20 cellular contexts compared by ENCODE assay signal in the genomic region with DNA sequence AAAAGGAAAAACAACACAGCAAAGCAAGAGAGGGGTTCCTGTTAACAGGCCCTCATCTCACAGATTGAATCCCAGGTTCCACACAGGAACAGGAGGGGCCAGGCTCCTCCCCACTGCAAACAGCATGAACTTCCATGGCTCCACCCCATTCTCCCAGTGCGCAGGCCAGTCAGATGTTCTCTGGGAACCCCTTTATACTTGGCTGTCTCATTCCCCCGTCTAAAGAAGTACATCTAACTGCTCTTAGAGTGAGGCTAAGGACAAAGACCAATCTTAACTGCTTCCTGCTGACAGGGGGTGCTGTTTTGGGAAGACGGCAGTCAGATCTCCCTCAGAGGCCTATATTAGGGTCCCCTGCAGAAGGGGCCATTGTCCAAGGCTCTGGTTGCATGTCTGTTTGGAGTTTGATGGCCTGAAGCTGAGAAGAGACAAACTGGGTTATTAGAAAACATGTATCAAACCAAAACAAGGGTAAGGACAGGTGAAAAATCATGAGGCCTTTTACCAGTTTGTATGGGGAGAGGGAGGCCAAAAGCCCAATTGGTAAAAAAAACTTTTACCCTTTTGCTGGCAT. TPM values are rescaled to one million over a fixed set of nuclear protein-coding genes. Genes with fewer than 3 reads are reported as not detected.
DNase-seq lines count a peak whose midpoint lies in the region; ATAC-seq and TF ChIP-seq lines count a peak whose summit lies in the region.
"Had no signal": no experiment of that assay in that cellular context is flagged by ENCODE, and none has a peak within 500 bp of the region (broad histone marks: within the 10 kb centered on the region; RNA-seq: fewer than 3 reads in every experiment).

No MANE protein-coding gene starts in this region.

- TF ChIP-seq EP300 in sigmoid colon (IDR thresholded peaks at IDR 0.05): no peak

- DNase-seq in right cardiac atrium (no peak), left ventricle myocardium inferior (no peak), WERI-Rb-1 (no peak), sigmoid colon (peak; percentile 15), NCI-H748 (lab: John Stamatoyannopoulos, UW; ENCODE audit: unreplicated experiment) (no peak), NCI-H345 treated with DMSO at 0.1 percent for 48 hours (lab: John Stamatoyannopoulos, UW; ENCODE audit: unreplicated experiment) (no peak)
- DNase-seq: activated CD4-positive, alpha-beta T cell treated with anti-CD3 and anti-CD28 coated beads, Interleukin-2, amount 10 ng/mL, durations not matched to agents 24 days and 14 days; activated naive CD8-positive, alpha-beta T cell treated with anti-CD3 and anti-CD28 coated beads, Interleukin-2, amount 10 ng/mL, durations not matched to agents 7 days and 5 days; left cardiac atrium; mesenchymal stem cell; naive B cell; NCI-H1092 treated with DMSO at 0.1 percent for 48 hours; NCI-H2029; NCI-H345; SJCRH30; uterus had no signal

- H3K9ac ChIP-seq in iPS-20b (ENCODE audit: low read depth, low read length): peak overlapping the region; percentile 50; the same call in 1 of the 2 replicates

- 56% methylated on average over 3 of the region's 3 CpGs for WGBS in right cardiac atrium
- WGBS in sigmoid colon, 2 donors: 54 to 76% methylated on average over 3 of the region's 3 CpGs

- H3K9me3 ChIP-seq in right cardiac atrium (ENCODE audit: control insufficient read depth, low read length): no peaks in the 10 kb centered on the region
- no peaks in the 10 kb centered on the region for H3K9me3 ChIP-seq in left ventricle myocardium inferior (replicated peaks)
- no peaks in the 10 kb centered on the region for H3K9me3 ChIP-seq in WERI-Rb-1 (ENCODE audit: severe bottlenecking)
- H3K9me3 ChIP-seq in iPS-20b (ENCODE audit: insufficient read depth, low read depth, low read length): no peaks in the 10 kb centered on the region
- no peaks in the 10 kb centered on the region for H3K9me3 ChIP-seq in sigmoid colon
- H3K9me3 ChIP-seq: pancreas, uterus had no signal

- TF ChIP-seq POLR2A in sigmoid colon (IDR thresholded peaks at IDR 0.05): no peak

- intact Hi-C loops in right cardiac atrium (cut with DNase I): loop anchor here (5.0 to 10.0 kb wide), 4 partner anchors 56 to 219 kb away; no protein-coding TSS in a partner anchor
- intact Hi-C loops in left ventricle myocardium inferior (cut with micrococcal nuclease): loop anchor here (10.0 kb wide), 1 partner anchor 209 kb away; no protein-coding TSS in a partner anchor
- intact Hi-C loops in sigmoid colon (cut with DNase I): no loop called here

- no peak overlapping the region for H3K4me3 ChIP-seq in right cardiac atrium (ENCODE audit: low read length)
- H3K4me3 ChIP-seq in left ventricle myocardium inferior: no peak overlapping the region
- H3K4me3 ChIP-seq in WERI-Rb-1 (ENCODE audit: low read depth, low read length): no peak overlapping the region
- no peak overlapping the region for H3K4me3 ChIP-seq in iPS-20b (ENCODE audit: low read length)
- H3K4me3 ChIP-seq in sigmoid colon: no peak overlapping the region
- H3K4me3 ChIP-seq: pancreas, SJCRH30, uterus had no signal

- no peaks in the 10 kb centered on the region for H3K27me3 ChIP-seq in right cardiac atrium (ENCODE audit: control insufficient read depth, insufficient read depth)
- H3K27me3 ChIP-seq in left ventricle myocardium inferior (ENCODE audit: low read depth): no peaks in the 10 kb centered on the region
- no peaks in the 10 kb centered on the region for H3K27me3 ChIP-seq in WERI-Rb-1 (ENCODE audit: insufficient read depth, low read depth, severe bottlenecking)
- H3K27me3 ChIP-seq in iPS-20b (ENCODE audit: insufficient read depth, low read length): no peaks in the 10 kb centered on the region
- no peaks in the 10 kb centered on the region for H3K27me3 ChIP-seq in sigmoid colon
- H3K27me3 ChIP-seq: pancreas, SJCRH30, uterus had no signal

- peaks cover 12% of the 10 kb centered on the region for H3K36me3 ChIP-seq in left ventricle myocardium inferior
- peaks cover 35% of the 10 kb centered on the region for H3K36me3 ChIP-seq in WERI-Rb-1
- H3K36me3 ChIP-seq in iPS-20b (ENCODE audit: insufficient read depth, low read depth, low read length): peaks cover 26% of the 10 kb centered on the region
- H3K36me3 ChIP-seq in sigmoid colon: peaks cover 0 to 17% (median 5%) of the 10 kb centered on the region in 4 donors
- H3K36me3 ChIP-seq: uterus had no signal

- TF ChIP-seq CTCF in left ventricle myocardium inferior (IDR thresholded peaks at IDR 0.05; ENCODE audit: borderline replicate concordance) (no peak), WERI-Rb-1 (IDR thresholded peaks at IDR 0.05; ENCODE audit: low read depth, low read length) (peak; percentile 8; the same call in 1 of the 2 replicates), sigmoid colon (IDR thresholded peaks at IDR 0.05) (no peak)

- no peak overlapping the region for H3K27ac ChIP-seq in right cardiac atrium (ENCODE audit: low read length)
- H3K27ac ChIP-seq in left ventricle myocardium inferior (replicated peaks): no peak overlapping the region
- no peak overlapping the region for H3K27ac ChIP-seq in WERI-Rb-1
- peak overlapping the region; percentile 53 for H3K27ac ChIP-seq in iPS-20b (ENCODE audit: low read length)
- H3K27ac ChIP-seq in sigmoid colon: no peak overlapping the region
- H3K27ac ChIP-seq: pancreas, SJCRH30, uterus had no signal

- peak; percentile 22 to 46 for ATAC-seq in right cardiac atrium
- no peak for ATAC-seq in HG02763 (IDR thresholded peaks at IDR 0.05; ENCODE audit: unreplicated experiment)
- ATAC-seq: left cardiac atrium, pancreas had no signal

- H3K4me1 ChIP-seq in right cardiac atrium (ENCODE audit: control insufficient read depth, insufficient read depth, low read length) (no peaks in the 10 kb centered on the region), left ventricle myocardium inferior (no peaks in the 10 kb centered on the region), iPS-20b (ENCODE audit: insufficient read depth, low read length) (peaks cover 16% of the 10 kb centered on the region; the same call in 1 of the 2 replicates), sigmoid colon (no peaks in the 10 kb centered on the region)
- H3K4me1 ChIP-seq: pancreas, SJCRH30, uterus had no signal

RNA-seq across cellular contexts. Expression of a gene that starts 10.5 kb away (rescaled TPM):
- total RNA-seq in right cardiac atrium: 10 to 100 TPM; 43.7 to 49.4 (median 48.1) TPM
- 89.8 TPM for polyA plus RNA-seq in right cardiac atrium
- 34.5 TPM for total RNA-seq in left ventricle myocardium inferior
- 10 to 100 TPM; 64.8 to 80.3 (median 75.4) TPM for total RNA-seq in sigmoid colon
- polyA plus RNA-seq in sigmoid colon: 100 to 1,000 TPM in 2 of 3 donors, 10 to 100 TPM in 1; 76.8 to 159 (median 133) TPM

RNA-seq across cellular contexts. Expression of a gene that starts 22.7 kb away (rescaled TPM):
- total RNA-seq in right cardiac atrium (100 to 1,000 TPM in 1 of 4 donors, 10 to 100 TPM in 3; 67.3 to 106 (median 90.7) TPM), left ventricle myocardium inferior (45.4 TPM), sigmoid colon (10 to 100 TPM; 39.6 to 64.2 (median 55.1) TPM)
- polyA plus RNA-seq in right cardiac atrium (75.0 TPM), sigmoid colon (100 to 1,000 TPM; 175 to 234 (median 217) TPM)

RNA-seq across cellular contexts. Expression of a gene that starts 50.5 kb away (rescaled TPM):
- total RNA-seq in right cardiac atrium (1 to 10 TPM in 3 of 4 donors, under 1 TPM in 1; 0.42 to 1.8 (median 1.1) TPM), left ventricle myocardium inferior (1.2 TPM), sigmoid colon (1 to 10 TPM in 3 of 4 donors, under 1 TPM in 1; 0.82 to 2.6 (median 2.0) TPM)
- polyA plus RNA-seq in right cardiac atrium (0.93 TPM), sigmoid colon (1 to 10 TPM in 2 of 3 donors, under 1 TPM in 1; 0.92 to 2.3 (median 1.2) TPM)
- polyA plus RNA-seq: CD14-positive monocyte had no signal

RNA-seq across cellular contexts. Expression of a gene that starts 51.6 kb away (rescaled TPM):
- total RNA-seq in right cardiac atrium (100 to 1,000 TPM; 548 to 884 (median 710) TPM), left ventricle myocardium inferior (255 TPM), sigmoid colon (100 to 1,000 TPM; 169 to 257 (median 224) TPM)
- polyA plus RNA-seq in right cardiac atrium (1,153 TPM), sigmoid colon (100 to 1,000 TPM; 470 to 661 (median 517) TPM)
